10 cellular contexts compared by ENCODE assay signal in the genomic region with DNA sequence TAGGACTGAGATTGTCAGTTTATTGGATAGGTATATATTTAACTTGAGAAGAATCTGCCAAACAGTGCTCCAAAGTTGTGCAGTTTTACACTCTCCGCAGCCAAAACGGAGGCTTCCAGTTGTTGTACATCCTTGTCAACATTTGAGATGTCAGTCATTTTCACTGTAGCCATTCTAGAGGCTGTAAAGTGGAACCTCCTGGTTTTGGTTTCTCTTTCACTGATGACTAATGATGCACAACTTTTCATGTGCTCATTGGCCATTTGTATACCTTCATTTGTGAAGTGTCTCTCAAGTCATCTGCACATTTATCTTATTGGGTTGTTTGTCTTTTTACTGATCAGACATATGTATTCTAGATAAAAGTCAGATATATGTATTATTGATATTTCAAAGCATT. TPM values are rescaled to one million over a fixed set of nuclear protein-coding genes. Genes with fewer than 3 reads are reported as not detected.
DNase-seq lines count a peak whose midpoint lies in the region; ATAC-seq, FAIRE-seq and TF ChIP-seq lines count a peak whose summit lies in the region.
"Not testable (repeated sequence)": the region's sequence is repeated elsewhere in the genome, so short reads cannot be mapped to it uniquely, and the experiment has no call there.
"Had no signal": no experiment of that assay in that cellular context is flagged by ENCODE, and none has a peak within 500 bp of the region (broad histone marks: within the 10 kb centered on the region; RNA-seq: fewer than 3 reads in every experiment).

No MANE protein-coding gene starts in this region.

- not testable (repeated sequence) for H3K4me1 Mint-ChIP-seq in CD8-positive, alpha-beta T cell (ENCODE audit: low read depth); activated CD8-positive, alpha-beta memory T cell treated with anti-CD3 and anti-CD28 coated beads, Interleukin-2, amount 10 ng/mL, durations not matched to agents 7 days and 5 days

- not testable (repeated sequence) for H3K4me1 ChIP-seq in CD8-positive, alpha-beta T cell (ENCODE audit: insufficient read depth, low read length); HepG2 (ENCODE audit: insufficient read depth, low read length)

- not testable (repeated sequence) for H3K4me2 ChIP-seq in HepG2 (ENCODE audit: low read depth, low read length)

- H3K9me3 Mint-ChIP-seq in CD8-positive, alpha-beta T cell; activated CD8-positive, alpha-beta memory T cell treated with anti-CD3 and anti-CD28 coated beads, Interleukin-2, amount 10 ng/mL, durations not matched to agents 7 days and 5 days (ENCODE audit: low read depth): not testable (repeated sequence)

- H3K4me3 ChIP-seq in CD8-positive, alpha-beta T cell (ENCODE audit: low read depth, low read length); HepG2 (replicated peaks in 1 of 3; ENCODE audit: insufficient read depth in 1 of 3, low read depth in 2 of 3, low read length in 3 of 3): not testable (repeated sequence)

- not testable (repeated sequence) for H3K9ac ChIP-seq in HepG2 (ENCODE audit: insufficient read depth, low read depth, low read length)

- H3K36me3 ChIP-seq in CD8-positive, alpha-beta T cell (ENCODE audit: insufficient read depth, low read length); HepG2 (replicated peaks in 1 of 2; ENCODE audit: control insufficient read depth in 1 of 2, insufficient read depth in 2 of 2, low read length in 2 of 2): not testable (repeated sequence)

- TF ChIP-seq RAD21 in HepG2 (CRISPR knock-in tag; IDR thresholded peaks at IDR 0.05), result not testable (repeated sequence)

- POLR2A ChIA-PET in CD8-positive, alpha-beta T cell (lab: Charles Lee); HepG2 (lab: Yijun Ruan, JAX): not testable (repeated sequence)

- in situ Hi-C loops in HepG2 (cut with HindIII; ENCODE audit: extremely low pct_ligation_motif_present, low pct_unique_long_range_greater_than_20kb), result not testable (repeated sequence)

- intact Hi-C loops in CD8-positive, alpha-beta T cell (cut with DNase I, micrococcal nuclease); HepG2 (cut with micrococcal nuclease; ENCODE audit: unreplicated experiment): not testable (repeated sequence)

- not testable (repeated sequence) for BruUV-seq in HepG2 (replicated peaks; lab: Mats Ljungman, UMichigan)

- CTCF ChIA-PET in CD8-positive, alpha-beta T cell (lab: Charles Lee); activated CD8-positive, alpha-beta memory T cell treated with anti-CD3 and anti-CD28 coated beads, Interleukin-2, amount 10 ng/mL, durations not matched to agents 7 days and 5 days (lab: Charles Lee); HepG2 (lab: Yijun Ruan, JAX; ENCODE audit: low intra/inter-chr PET ratio, low total read pairs): not testable (repeated sequence)

- H3K27ac ChIP-seq in CD8-positive, alpha-beta T cell (ENCODE audit: low read depth, low read length); HepG2 (ENCODE audit: extremely low read length, insufficient read depth, low read length): not testable (repeated sequence)

- not testable (repeated sequence) for H3K27me3 ChIP-seq in CD8-positive, alpha-beta T cell (ENCODE audit: insufficient read depth, low read length); HepG2 (ENCODE audit: control insufficient read depth in 1 of 2, insufficient read depth in 2 of 2, low read length in 2 of 2)

- not testable (repeated sequence) for TF ChIP-seq EP300 in HepG2 (IDR thresholded peaks at IDR 0.05; ENCODE audit: low read depth in 2 of 2, low read length in 2 of 2); HepG2 (CRISPR knock-in tag; IDR thresholded peaks at IDR 0.05; ENCODE audit: borderline replicate concordance)

- not testable (repeated sequence) for H3K27ac Mint-ChIP-seq in CD8-positive, alpha-beta T cell; activated CD8-positive, alpha-beta memory T cell treated with anti-CD3 and anti-CD28 coated beads, Interleukin-2, amount 10 ng/mL, durations not matched to agents 7 days and 5 days

- not testable (repeated sequence) for TF ChIP-seq POLR2A in HepG2 (IDR thresholded peaks at IDR 0.05; ENCODE audit: insufficient read depth in 1 of 2, low read depth in 2 of 2, low read length in 2 of 2)

- not testable (repeated sequence) for TF ChIP-seq CTCF in CD8-positive, alpha-beta T cell (IDR thresholded peaks at IDR 0.05); HepG2 (CRISPR knock-in tag; IDR thresholded peaks at IDR 0.05)

- not testable (repeated sequence) for H3K9me3 ChIP-seq in CD8-positive, alpha-beta T cell (ENCODE audit: low read length); HepG2 (ENCODE audit: low read length)

- H3K36me3 Mint-ChIP-seq in CD8-positive, alpha-beta T cell; activated CD8-positive, alpha-beta memory T cell treated with anti-CD3 and anti-CD28 coated beads, Interleukin-2, amount 10 ng/mL, durations not matched to agents 7 days and 5 days: not testable (repeated sequence)

- not testable (repeated sequence) for H4K20me1 ChIP-seq in HepG2 (ENCODE audit: insufficient read depth, low read length)

- DNase-seq in CD8-positive, alpha-beta T cell; HepG2 (ENCODE audit: low spot score): not testable (repeated sequence)
- peak; percentile 49 for DNase-seq in activated CD8-positive, alpha-beta memory T cell treated with anti-CD3 and anti-CD28 coated beads, Interleukin-2, amount 10 ng/mL, durations not matched to agents 7 days and 5 days

- not testable (repeated sequence) for FAIRE-seq in HepG2 (lab: Jason Lieb, UNC)

- ATAC-seq in CD8-positive, alpha-beta T cell, result peak; percentile 48
- ATAC-seq in GM18873 (IDR thresholded peaks at IDR 0.05; ENCODE audit: low FRiP score, unreplicated experiment) (peak; percentile 71), GM21390 (IDR thresholded peaks at IDR 0.05; ENCODE audit: unreplicated experiment) (peak; percentile 69), HG02623 (IDR thresholded peaks at IDR 0.05; ENCODE audit: unreplicated experiment) (peak; percentile 65), HG03097 (IDR thresholded peaks at IDR 0.05; ENCODE audit: low FRiP score, unreplicated experiment) (peak; percentile 62), HG03521 (IDR thresholded peaks at IDR 0.05; ENCODE audit: unreplicated experiment) (peak; percentile 45)
- ATAC-seq in activated CD8-positive, alpha-beta memory T cell treated with anti-CD3 and anti-CD28 coated beads, Interleukin-2, amount 10 ng/mL, durations not matched to agents 7 days and 5 days, result peak; percentile 83
- ATAC-seq in HepG2, result not testable (repeated sequence)

- 74% methylated on average over 2 of the region's 2 CpGs for WGBS in HepG2 (ENCODE audit: low lambda C conversion rate)

- H3K79me2 ChIP-seq in HepG2 (ENCODE audit: insufficient read depth, low read length), result not testable (repeated sequence)

- not testable (repeated sequence) for H3K27me3 Mint-ChIP-seq in CD8-positive, alpha-beta T cell (ENCODE audit: low read depth); activated CD8-positive, alpha-beta memory T cell treated with anti-CD3 and anti-CD28 coated beads, Interleukin-2, amount 10 ng/mL, durations not matched to agents 7 days and 5 days

- not testable (repeated sequence) for H2AFZ ChIP-seq in HepG2 (ENCODE audit: low read length)

- not testable (repeated sequence) for H3K4me3 Mint-ChIP-seq in CD8-positive, alpha-beta T cell; activated CD8-positive, alpha-beta memory T cell treated with anti-CD3 and anti-CD28 coated beads, Interleukin-2, amount 10 ng/mL, durations not matched to agents 7 days and 5 days

TF ChIP-seq in HepG2, 621 proteins besides CTCF, POLR2A, EP300 and RAD21:
- TF ChIP-seq ZNF7 (CRISPR knock-in tag; IDR thresholded peaks at IDR 0.05), result 0 out of 2 replicates have a peak, but pooled peaks have one; percentile 32

RNA-seq across cellular contexts. Expression of gene SYT15B, which starts 22.5 kb away (rescaled TPM):
- total RNA-seq in CD8-positive, alpha-beta T cell, result under 1 TPM in 1 of 2 experiments, not detected in 1; 0.08 TPM
- under 1 TPM; 0.26 to 0.58 TPM for total RNA-seq in activated CD8-positive, alpha-beta memory T cell treated with anti-CD3 and anti-CD28 coated beads, Interleukin-2, amount 10 ng/mL, durations not matched to agents 7 days and 5 days
- total RNA-seq in HepG2 (2016; rRNA removed; fragmentation: Illumina TruSeq; extraction: Trizol), result 0.04 TPM in 1 of 2 replicates, not detected in the other
- not detected in 2 replicates for total RNA-seq in HepG2 (2016; cell fraction: cytosol; rRNA removed; fragmentation: Illumina TruSeq; extraction: Trizol; ENCODE audit: low read depth)
- not detected in 2 replicates for total RNA-seq in HepG2 (2016; cell fraction: insoluble cytoplasmic fraction; rRNA removed; fragmentation: Illumina TruSeq; extraction: Trizol)
- not detected in 2 replicates for total RNA-seq in HepG2 (2016; cell fraction: membrane; rRNA removed; fragmentation: Illumina TruSeq; extraction: Trizol)
- total RNA-seq in HepG2 (2016; cell fraction: nucleus; rRNA removed; fragmentation: Illumina TruSeq; extraction: Trizol), result 0.06 TPM in 1 of 2 replicates, not detected in the other
- polyA plus RNA-seq in HepG2 (2011; rRNA removed), result not detected in 2 replicates
- polyA plus RNA-seq in HepG2 (2011; cell fraction: cytosol; rRNA removed), result 0.03 TPM in 1 of 2 replicates, not detected in the other
- polyA plus RNA-seq in HepG2 (2011; cell fraction: nucleus; rRNA removed), result 0.05 and 0.09 TPM in 2 replicates
- polyA plus RNA-seq in HepG2 (2012), result 0.46 and 0.75 TPM in 2 replicates
- 0.06 TPM in 1 of 2 replicates, not detected in the other for polyA plus RNA-seq in HepG2 (2016; cell fraction: cytosol; fragmentation: Illumina TruSeq; extraction: Trizol; ENCODE audit: low read depth)
- not detected in 2 replicates for polyA plus RNA-seq in HepG2 (2016; cell fraction: insoluble cytoplasmic fraction; fragmentation: Illumina TruSeq; extraction: Trizol; ENCODE audit: low read depth)
- polyA plus RNA-seq in HepG2 (2016; cell fraction: membrane; fragmentation: Illumina TruSeq; extraction: Trizol; ENCODE audit: low read depth), result not detected in 2 replicates
- not detected in 2 replicates for polyA plus RNA-seq in HepG2 (2016; cell fraction: nucleus; fragmentation: Illumina TruSeq; extraction: Trizol; ENCODE audit: insufficient read depth, low read depth)
- 0.07 TPM in 1 of 2 replicates, not detected in the other for polyA minus RNA-seq in HepG2 (2011; rRNA and poly(A)+ RNA removed; ENCODE audit: low replicate concordance)
- 0.20 and 0.26 TPM in 2 replicates for polyA minus RNA-seq in HepG2 (2011; cell fraction: cytosol; rRNA and poly(A)+ RNA removed)
- not detected in 2 replicates for polyA minus RNA-seq in HepG2 (2011; cell fraction: nucleus; rRNA and poly(A)+ RNA removed)
- polyA plus RNA-seq: CD8-positive, alpha-beta memory T cell; K562 had no signal
